In genomic region chr4:109434007-109434792, GRCh38 we compare ENCODE assay signal across 1 cellular context.
TF ChIP-seq lines count a peak whose summit lies in the region.

No MANE protein-coding gene starts in this region.

TF ChIP-seq in H1, 55 proteins besides CTCF, POLR2A, EP300 and RAD21:
- TF ChIP-seq SIX5 (IDR thresholded peaks at IDR 0.05; ENCODE audit: low read depth, low read length) = no peak
- TF ChIP-seq CHD7 (IDR thresholded peaks at IDR 0.05; ENCODE audit: insufficient replicate concordance, low read length) = no peak
- TF ChIP-seq CHD2 (IDR thresholded peaks at IDR 0.05; ENCODE audit: low read length) = no peak
- TF ChIP-seq SIN3A (conservative IDR thresholded peaks at IDR 0.05 in 1 of 2, IDR thresholded peaks at IDR 0.05 in 1 of 2; ENCODE audit: low read depth in 1 of 2, low read length in 2 of 2) = peak in 1 of 2 experiments; percentile 61; a peak in 1 of 4 replicates
- TF ChIP-seq SP2 (IDR thresholded peaks at IDR 0.05; ENCODE audit: low read length) = no peak
- TF ChIP-seq CTBP2 (IDR thresholded peaks at IDR 0.05; ENCODE audit: borderline replicate concordance, insufficient read depth, insufficient read length, low read length) = no peak
- TF ChIP-seq HDAC2 (IDR thresholded peaks at IDR 0.05; ENCODE audit: borderline replicate concordance in 1 of 2, low read depth in 2 of 2, low read length in 2 of 2) = no peak
- TF ChIP-seq KDM5A (IDR thresholded peaks at IDR 0.05; ENCODE audit: low read length) = no peak
- peak; percentile 54 for TF ChIP-seq ASH2L (IDR thresholded peaks at IDR 0.05; ENCODE audit: low read length)
- TF ChIP-seq, protein P1, sequence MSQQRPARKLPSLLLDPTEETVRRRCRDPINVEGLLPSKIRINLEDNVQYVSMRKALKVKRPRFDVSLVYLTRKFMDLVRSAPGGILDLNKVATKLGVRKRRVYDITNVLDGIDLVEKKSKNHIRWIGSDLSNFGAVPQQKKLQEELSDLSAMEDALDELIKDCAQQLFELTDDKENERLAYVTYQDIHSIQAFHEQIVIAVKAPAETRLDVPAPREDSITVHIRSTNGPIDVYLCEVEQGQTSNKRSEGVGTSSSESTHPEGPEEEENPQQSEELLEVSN (IDR thresholded peaks at IDR 0.05) = no peak
TF ChIP-seq in H1: peak in this region for 2.
